Comparison of ENCODE assay signal across 8 cellular contexts in the genomic region with DNA sequence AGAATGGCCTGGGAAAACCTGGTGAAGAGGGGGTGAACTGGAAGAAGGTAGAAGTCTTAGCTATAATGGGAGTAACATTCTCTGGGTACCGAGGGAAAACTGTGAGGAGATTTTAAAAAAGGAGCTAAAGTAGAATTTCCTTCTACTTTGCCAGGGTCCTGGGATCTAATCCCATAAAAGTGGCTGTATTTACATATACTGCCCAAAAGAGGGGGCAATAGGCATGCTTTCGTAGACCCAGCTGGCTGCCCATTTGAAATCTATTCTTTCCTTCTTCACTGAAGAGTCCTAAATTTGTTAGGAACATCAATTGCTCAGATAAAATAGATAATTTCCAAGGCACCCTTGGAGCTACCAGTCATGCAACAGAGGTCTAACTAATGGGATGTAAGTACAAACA.
DNase-seq lines count a peak whose midpoint lies in the region; ATAC-seq, FAIRE-seq and TF ChIP-seq lines count a peak whose summit lies in the region.

No MANE protein-coding gene starts in this region.

- intact Hi-C loops in K562 (cut with micrococcal nuclease), result loop anchor here (1.0 to 10.0 kb wide), 3 partner anchors 382 to 640 kb away; no protein-coding TSS in a partner anchor

- TF ChIP-seq EP300 in K562 (IDR thresholded peaks at IDR 0.05; ENCODE audit: low read length), result no peak

- no peak for TF ChIP-seq POLR2A in K562 (conservative IDR thresholded peaks at IDR 0.05)

- no peak overlapping the region for H3K4me2 ChIP-seq in K562 (ENCODE audit: insufficient read depth, low read length)

- no peaks in the 10 kb centered on the region for H3K9me3 ChIP-seq in K562 (replicated peaks; ENCODE audit: control insufficient read depth, insufficient read depth, low read depth, low read length)

- no peak overlapping the region for H3K4me3 ChIP-seq in K562

- no peak overlapping the region for H3K27ac Mint-ChIP-seq in neural crest cell (ENCODE audit: unreplicated experiment)

- DNase-seq in NCI-H2227 (lab: John Stamatoyannopoulos, UW; ENCODE audit: unreplicated experiment) (peak; percentile 16), NCI-H2227 treated with DMSO at 0.1 percent for 48 hours (lab: John Stamatoyannopoulos, UW) (no peak), LHCN-M2 (ENCODE audit: low read depth) (peak; percentile 27), K562 (ENCODE audit: extremely low read depth in 1 of 4, low spot score in 3 of 4) (peak in 2 of 4 experiments; percentile 20 to 38), neural crest cell (ENCODE audit: low read depth, low spot score) (no peak), T1000 (lab: John Stamatoyannopoulos, UW) (no peak), cortex of kidney (lab: John Stamatoyannopoulos, UW) (no peak)
- DNase-seq in activated CD4-positive, alpha-beta T cell treated with anti-CD3 and anti-CD28 coated beads for 48 hours, result no peak

- peak; percentile 82 for ATAC-seq in K562

- no peaks in the 10 kb centered on the region for H3K4me1 Mint-ChIP-seq in neural crest cell

- no peaks in the 10 kb centered on the region for H3K9me3 Mint-ChIP-seq in neural crest cell

- H3K4me3 Mint-ChIP-seq in neural crest cell, result no peak overlapping the region

- no peak overlapping the region for H3K9ac ChIP-seq in K562 (ENCODE audit: insufficient read depth in 1 of 2, low read depth in 2 of 2, low read length in 2 of 2)

- no peak overlapping the region for H2AFZ ChIP-seq in K562 (ENCODE audit: low read depth, low read length)

- peaks cover 14% of the 10 kb centered on the region for H3K36me3 Mint-ChIP-seq in neural crest cell (ENCODE audit: low read depth)

- CTCF ChIA-PET in K562 (lab: Yijun Ruan, JAX; ENCODE audit: low intra/inter-chr PET ratio), result interaction anchor here (1.3 to 2.6 kb wide), 2 partner anchors 584 to 641 kb away, joined by 3 to 15 read pairs; no protein-coding TSS in a partner anchor

- no peaks in the 10 kb centered on the region for H3K79me2 ChIP-seq in K562 (ENCODE audit: control insufficient read depth, insufficient read depth, low read length)

- peaks cover 39% of the 10 kb centered on the region for H3K36me3 ChIP-seq in K562 (ENCODE audit: control insufficient read depth, insufficient read depth, low read length)

- no peaks in the 10 kb centered on the region for H3K9me1 ChIP-seq in K562 (ENCODE audit: control insufficient read depth, insufficient read depth, low read length)

- H3K4me1 ChIP-seq in K562 (replicated peaks in 1 of 2; ENCODE audit: control insufficient read depth in 2 of 2, insufficient read depth in 2 of 2, low read length in 2 of 2), result no peaks in the 10 kb centered on the region

- POLR2A ChIA-PET in K562 (lab: Yijun Ruan, JAX), result interaction anchor here (0.7 to 2.3 kb wide), 4 partner anchors 15 to 71 kb away, joined by 3 to 7 read pairs (median 5); no protein-coding TSS in a partner anchor

- no peak overlapping the region for H3K27ac ChIP-seq in K562 (ENCODE audit: extremely low read depth, low read depth, low read length)

- TF ChIP-seq RAD21 in K562 (CRISPR knock-in tag; conservative IDR thresholded peaks at IDR 0.05 in 1 of 2, IDR thresholded peaks at IDR 0.05 in 1 of 2), result peak; percentile 8 to 71; a peak in 2 of 4 replicates

- H4K20me1 ChIP-seq in K562 (replicated peaks; ENCODE audit: control insufficient read depth, insufficient read depth, low read length), result no peaks in the 10 kb centered on the region

- TF ChIP-seq CTCF in K562 (IDR thresholded peaks at IDR 0.05 in 2 of 3, conservative IDR thresholded peaks at IDR 0.05 in 1 of 3; ENCODE audit: insufficient read depth in 2 of 3, low read depth in 1 of 3, low read length in 3 of 3), result peak; percentile 44 to 67 (median 64); a peak in 5 of 6 replicates
- peak; percentile 59 for TF ChIP-seq CTCF in neural crest cell (conservative IDR thresholded peaks at IDR 0.05)

- H3K27me3 Mint-ChIP-seq in neural crest cell (ENCODE audit: low read depth), result no peaks in the 10 kb centered on the region

- in situ Hi-C loops in K562 (cut with MboI), result no loop called here

- WGBS in K562 (ENCODE audit: insufficient coverage, low coverage, missing lambda C conversion rate), result 81% methylated on average over 2 of the region's 2 CpGs

- no TSS peak for BruUV-seq in K562 (replicated peaks; lab: Mats Ljungman, UMichigan)

- FAIRE-seq in K562 (lab: Jason Lieb, UNC), result peak; percentile 62

- no peaks in the 10 kb centered on the region for H3K27me3 ChIP-seq in K562 (ENCODE audit: control insufficient read depth in 2 of 2, insufficient read depth in 2 of 2, low read length in 2 of 2)

TF ChIP-seq in K562, 482 proteins besides CTCF, POLR2A, EP300 and RAD21:
- 0 out of 2 replicates have a peak, but pooled peaks have one; percentile 17 for TF ChIP-seq SMC3 (conservative IDR thresholded peaks at IDR 0.05; ENCODE audit: insufficient read depth, low read depth, low read length)
- TF ChIP-seq STAG1 (CRISPR knock-in tag; IDR thresholded peaks at IDR 0.05; ENCODE audit: borderline replicate concordance), result peak; percentile 47; the same call in 1 of the 2 replicates
- no peak for TF ChIP-seq ESRRB (CRISPR knock-in tag; IDR thresholded peaks at IDR 0.05; ENCODE audit: borderline replicate concordance)

Comparison
In these comparisons a context has a peak if more than half of its experiments do, and no peak if none do; other contexts are left out.
1. DNase-seq: peak in NCI-H2227 (single experiment) and LHCN-M2 (single experiment); none in NCI-H2227 treated with DMSO at 0.1 percent for 48 hours (single experiment), neural crest cell (single experiment), T1000 (single experiment), cortex of kidney (single experiment) and activated CD4-positive, alpha-beta T cell treated with anti-CD3 and anti-CD28 coated beads for 48 hours (single experiment).